Comparison of ENCODE assay signal across 1 cellular context in genomic region chr10:71720304-71720672, GRCh38.
TF ChIP-seq lines count a peak whose summit lies in the region.

No MANE protein-coding gene starts in this region.

TF ChIP-seq in K562, 482 proteins besides CTCF, POLR2A, EP300 and RAD21:
- TF ChIP-seq JUN (IDR thresholded peaks at IDR 0.05; ENCODE audit: borderline replicate concordance, low read depth, low read length) (no peak), JUN (CRISPR knock-in tag; IDR thresholded peaks at IDR 0.05; ENCODE audit: borderline replicate concordance) (no peak), ZKSCAN3 (CRISPR knock-in tag; IDR thresholded peaks at IDR 0.05) (no peak), AFF4 (CRISPR knock-in tag; IDR thresholded peaks at IDR 0.05) (no peak), SIN3B (IDR thresholded peaks at IDR 0.05; ENCODE audit: low read depth) (no peak), MEF2D (tag; conservative IDR thresholded peaks at IDR 0.05; ENCODE audit: low read depth) (no peak), HDAC2 (IDR thresholded peaks at IDR 0.05) (no peak), CBFA2T3 (IDR thresholded peaks at IDR 0.05) (no peak), SRSF9 (IDR thresholded peaks at IDR 0.05; ENCODE audit: borderline replicate concordance, low read depth, low read length) (no peak), U2AF2 (optimal IDR thresholded peaks at IDR 0.05; ENCODE audit: low read depth, low read length) (no peak), MBD2 (IDR thresholded peaks at IDR 0.05; ENCODE audit: borderline replicate concordance, low read depth) (no peak), SP2 (IDR thresholded peaks at IDR 0.05; ENCODE audit: extremely low read depth, low read depth, low read length, poor library complexity, severe bottlenecking) (no peak)
TF ChIP-seq in K562: peak in this region for 0.
